ENCODE assay signal across 7 cellular contexts in the genomic region with DNA sequence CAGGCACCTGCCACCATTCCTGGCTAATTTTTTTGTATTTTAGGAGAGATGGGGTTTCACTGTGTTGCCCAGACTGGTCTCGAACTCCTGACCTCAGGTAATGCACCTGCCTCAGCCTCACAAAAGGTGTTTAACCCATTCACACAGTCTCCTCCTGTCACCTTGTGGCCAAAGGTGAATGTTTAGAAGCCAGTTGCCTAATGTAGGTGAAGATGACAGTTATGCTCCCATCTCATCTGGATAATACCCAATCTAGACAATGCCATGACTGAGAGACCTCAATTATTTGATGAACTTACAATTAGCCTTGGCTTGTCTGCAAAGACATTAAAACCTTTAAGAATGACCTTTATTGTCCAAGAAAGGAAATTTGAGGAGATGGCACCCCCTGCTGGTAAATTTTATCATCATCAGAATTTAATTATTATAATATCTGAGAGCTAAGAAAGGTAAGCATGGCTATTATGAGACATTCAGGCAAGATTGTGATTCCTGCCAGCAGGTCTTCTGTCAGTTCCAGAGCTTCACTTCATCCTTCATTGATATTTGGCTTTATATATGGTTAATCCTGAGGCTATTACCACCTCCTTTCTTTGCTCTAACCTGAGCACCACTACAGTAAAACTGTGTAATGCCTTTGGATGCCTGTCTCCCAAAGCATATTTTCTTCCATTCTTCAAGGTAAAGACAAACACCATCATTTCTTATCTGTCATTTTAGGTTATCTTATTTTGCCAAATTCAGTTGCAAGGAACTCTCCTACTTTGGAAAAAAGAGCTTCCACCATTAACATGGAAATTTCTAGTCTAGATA.
DNase-seq lines count a peak whose midpoint lies in the region; ATAC-seq and TF ChIP-seq lines count a peak whose summit lies in the region.

No MANE protein-coding gene starts in this region.

- H3K4me3 ChIP-seq in breast epithelium (no peak overlapping the region), liver (ENCODE audit: low read depth in 1 of 3, low read length in 3 of 3) (no peak overlapping the region), vagina (no peak overlapping the region)

- in situ Hi-C loops in GM13977 (cut with MboI; ENCODE audit: low pct_unique_long_range_greater_than_20kb, low sequenced_read_pairs, unreplicated experiment): no loop called here

- H3K9me3 ChIP-seq in breast epithelium: no peaks in the 10 kb centered on the region
- no peaks in the 10 kb centered on the region for H3K9me3 ChIP-seq in liver (ENCODE audit: control insufficient read depth in 4 of 4, low read length in 3 of 4)
- no peaks in the 10 kb centered on the region for H3K9me3 ChIP-seq in vagina

- H3K27ac ChIP-seq in breast epithelium (no peak overlapping the region), liver (ENCODE audit: low read depth in 1 of 2, low read length in 2 of 2) (no peak overlapping the region), vagina (no peak overlapping the region)

- H3K36me3 ChIP-seq in breast epithelium (no peaks in the 10 kb centered on the region), liver (ENCODE audit: control insufficient read depth in 4 of 4, insufficient read depth in 3 of 4, low read depth in 1 of 4, low read length in 3 of 4) (no peaks in the 10 kb centered on the region), vagina (no peaks in the 10 kb centered on the region)

- TF ChIP-seq CTCF in GM13977 (IDR thresholded peaks at IDR 0.05; ENCODE audit: extremely low read depth, insufficient read depth, missing control alignments): peak; percentile 34
- TF ChIP-seq CTCF in breast epithelium (IDR thresholded peaks at IDR 0.05): peak; percentile 55 to 83 (median 82)
- TF ChIP-seq CTCF in liver (IDR thresholded peaks at IDR 0.05; ENCODE audit: low read depth, low read length, missing input control): peak; percentile 44
- TF ChIP-seq CTCF in vagina (IDR thresholded peaks at IDR 0.05): peak; percentile 58 to 84 (median 66)

- peak; percentile 11 for DNase-seq in COLO668 (lab: John Stamatoyannopoulos, UW; ENCODE audit: unreplicated experiment)
- DNase-seq in GM13977 (ENCODE audit: low spot score): no peak
- DNase-seq in NCI-H2196 treated with DMSO at 0.1 percent for 48 hours (lab: John Stamatoyannopoulos, UW; ENCODE audit: unreplicated experiment): peak; percentile 6
- no peak for DNase-seq in breast epithelium (ENCODE audit: low spot score in 2 of 2)
- no peak for DNase-seq in vagina (ENCODE audit: extremely low spot score in 2 of 2)

- intact Hi-C loops in breast epithelium (cut with DNase I; ENCODE audit: low total_unique reads): loop anchor here (10.0 kb wide), 1 partner anchor 290 kb away; no protein-coding TSS in a partner anchor
- intact Hi-C loops in vagina (cut with DNase I): loop anchor here (2.0 to 5.0 kb wide), 2 partner anchors 292 to 317 kb away; no protein-coding TSS in a partner anchor

- no peak overlapping the region for H3K9ac ChIP-seq in liver (ENCODE audit: low read depth in 1 of 2, low read length in 2 of 2)

- TF ChIP-seq RAD21 in liver (IDR thresholded peaks at IDR 0.05): peak; percentile 86 to 90

- 28% methylated on average over 1 of the region's 1 CpG for WGBS in liver

- H3K27me3 ChIP-seq in breast epithelium: no peaks in the 10 kb centered on the region
- no peaks in the 10 kb centered on the region for H3K27me3 ChIP-seq in liver (ENCODE audit: control insufficient read depth in 4 of 4, insufficient read depth in 4 of 4, low read length in 3 of 4)
- no peaks in the 10 kb centered on the region for H3K27me3 ChIP-seq in vagina

- ATAC-seq in HG03354 (IDR thresholded peaks at IDR 0.05; ENCODE audit: poor library complexity, severe bottlenecking, unreplicated experiment): no peak

- TF ChIP-seq POLR2A in breast epithelium (IDR thresholded peaks at IDR 0.05): no peak
- TF ChIP-seq POLR2A in vagina (IDR thresholded peaks at IDR 0.05): no peak

- H3K4me1 ChIP-seq in breast epithelium: no peaks in the 10 kb centered on the region
- no peaks in the 10 kb centered on the region for H3K4me1 ChIP-seq in liver (ENCODE audit: control insufficient read depth in 4 of 4, insufficient read depth in 4 of 4, low read length in 3 of 4)
- no peaks in the 10 kb centered on the region for H3K4me1 ChIP-seq in vagina

TF ChIP-seq in liver, 16 proteins besides CTCF, POLR2A, EP300 and RAD21:
- TF ChIP-seq, protein P1, sequence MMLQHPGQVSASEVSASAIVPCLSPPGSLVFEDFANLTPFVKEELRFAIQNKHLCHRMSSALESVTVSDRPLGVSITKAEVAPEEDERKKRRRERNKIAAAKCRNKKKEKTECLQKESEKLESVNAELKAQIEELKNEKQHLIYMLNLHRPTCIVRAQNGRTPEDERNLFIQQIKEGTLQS (IDR thresholded peaks at IDR 0.05): no peak
- TF ChIP-seq GABPA (IDR thresholded peaks at IDR 0.05 in 1 of 2, conservative IDR thresholded peaks at IDR 0.05 in 1 of 2) (no peak), RXRA (IDR thresholded peaks at IDR 0.05) (no peak), EGR1 (IDR thresholded peaks at IDR 0.05; ENCODE audit: low read depth in 2 of 2) (no peak), HNF4A (conservative IDR thresholded peaks at IDR 0.05) (no peak), HNF4G (IDR thresholded peaks at IDR 0.05) (no peak), TAF1 (conservative IDR thresholded peaks at IDR 0.05) (no peak), FOXA2 (IDR thresholded peaks at IDR 0.05) (no peak), NR2F2 (IDR thresholded peaks at IDR 0.05) (no peak), JUND (IDR thresholded peaks at IDR 0.05) (no peak), SP1 (IDR thresholded peaks at IDR 0.05) (no peak), FOXA1 (IDR thresholded peaks at IDR 0.05) (no peak), YY1 (IDR thresholded peaks at IDR 0.05) (no peak)
- TF ChIP-seq, protein P2, sequence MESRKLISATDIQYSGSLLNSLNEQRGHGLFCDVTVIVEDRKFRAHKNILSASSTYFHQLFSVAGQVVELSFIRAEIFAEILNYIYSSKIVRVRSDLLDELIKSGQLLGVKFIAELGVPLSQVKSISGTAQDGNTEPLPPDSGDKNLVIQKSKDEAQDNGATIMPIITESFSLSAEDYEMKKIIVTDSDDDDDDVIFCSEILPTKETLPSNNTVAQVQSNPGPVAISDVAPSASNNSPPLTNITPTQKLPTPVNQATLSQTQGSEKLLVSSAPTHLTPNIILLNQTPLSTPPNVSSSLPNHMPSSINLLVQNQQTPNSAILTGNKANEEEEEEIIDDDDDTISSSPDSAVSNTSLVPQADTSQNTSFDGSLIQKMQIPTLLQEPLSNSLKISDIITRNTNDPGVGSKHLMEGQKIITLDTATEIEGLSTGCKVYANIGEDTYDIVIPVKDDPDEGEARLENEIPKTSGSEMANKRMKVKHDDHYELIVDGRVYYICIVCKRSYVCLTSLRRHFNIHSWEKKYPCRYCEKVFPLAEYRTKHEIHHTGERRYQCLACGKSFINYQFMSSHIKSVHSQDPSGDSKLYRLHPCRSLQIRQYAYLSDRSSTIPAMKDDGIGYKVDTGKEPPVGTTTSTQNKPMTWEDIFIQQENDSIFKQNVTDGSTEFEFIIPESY (IDR thresholded peaks at IDR 0.05): no peak
- TF ChIP-seq, protein P3, sequence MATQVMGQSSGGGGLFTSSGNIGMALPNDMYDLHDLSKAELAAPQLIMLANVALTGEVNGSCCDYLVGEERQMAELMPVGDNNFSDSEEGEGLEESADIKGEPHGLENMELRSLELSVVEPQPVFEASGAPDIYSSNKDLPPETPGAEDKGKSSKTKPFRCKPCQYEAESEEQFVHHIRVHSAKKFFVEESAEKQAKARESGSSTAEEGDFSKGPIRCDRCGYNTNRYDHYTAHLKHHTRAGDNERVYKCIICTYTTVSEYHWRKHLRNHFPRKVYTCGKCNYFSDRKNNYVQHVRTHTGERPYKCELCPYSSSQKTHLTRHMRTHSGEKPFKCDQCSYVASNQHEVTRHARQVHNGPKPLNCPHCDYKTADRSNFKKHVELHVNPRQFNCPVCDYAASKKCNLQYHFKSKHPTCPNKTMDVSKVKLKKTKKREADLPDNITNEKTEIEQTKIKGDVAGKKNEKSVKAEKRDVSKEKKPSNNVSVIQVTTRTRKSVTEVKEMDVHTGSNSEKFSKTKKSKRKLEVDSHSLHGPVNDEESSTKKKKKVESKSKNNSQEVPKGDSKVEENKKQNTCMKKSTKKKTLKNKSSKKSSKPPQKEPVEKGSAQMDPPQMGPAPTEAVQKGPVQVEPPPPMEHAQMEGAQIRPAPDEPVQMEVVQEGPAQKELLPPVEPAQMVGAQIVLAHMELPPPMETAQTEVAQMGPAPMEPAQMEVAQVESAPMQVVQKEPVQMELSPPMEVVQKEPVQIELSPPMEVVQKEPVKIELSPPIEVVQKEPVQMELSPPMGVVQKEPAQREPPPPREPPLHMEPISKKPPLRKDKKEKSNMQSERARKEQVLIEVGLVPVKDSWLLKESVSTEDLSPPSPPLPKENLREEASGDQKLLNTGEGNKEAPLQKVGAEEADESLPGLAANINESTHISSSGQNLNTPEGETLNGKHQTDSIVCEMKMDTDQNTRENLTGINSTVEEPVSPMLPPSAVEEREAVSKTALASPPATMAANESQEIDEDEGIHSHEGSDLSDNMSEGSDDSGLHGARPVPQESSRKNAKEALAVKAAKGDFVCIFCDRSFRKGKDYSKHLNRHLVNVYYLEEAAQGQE (IDR thresholded peaks at IDR 0.05): no peak
- TF ChIP-seq, protein P4, sequence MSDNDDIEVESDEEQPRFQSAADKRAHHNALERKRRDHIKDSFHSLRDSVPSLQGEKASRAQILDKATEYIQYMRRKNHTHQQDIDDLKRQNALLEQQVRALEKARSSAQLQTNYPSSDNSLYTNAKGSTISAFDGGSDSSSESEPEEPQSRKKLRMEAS (IDR thresholded peaks at IDR 0.05): no peak

Comparison
In these comparisons a context has a peak if more than half of its experiments do, and no peak if none do; other contexts are left out.
1. DNase-seq: peak in COLO668 (single experiment) and NCI-H2196 treated with DMSO at 0.1 percent for 48 hours (single experiment); none in GM13977 (single experiment), breast epithelium (0 of 2) and vagina (0 of 2).
2. Peak in every context shown above with its lines, with median percentiles within 50 percentile points of each other: CTCF ChIP-seq.